8 cellular contexts compared by ENCODE assay signal in the genomic region with DNA sequence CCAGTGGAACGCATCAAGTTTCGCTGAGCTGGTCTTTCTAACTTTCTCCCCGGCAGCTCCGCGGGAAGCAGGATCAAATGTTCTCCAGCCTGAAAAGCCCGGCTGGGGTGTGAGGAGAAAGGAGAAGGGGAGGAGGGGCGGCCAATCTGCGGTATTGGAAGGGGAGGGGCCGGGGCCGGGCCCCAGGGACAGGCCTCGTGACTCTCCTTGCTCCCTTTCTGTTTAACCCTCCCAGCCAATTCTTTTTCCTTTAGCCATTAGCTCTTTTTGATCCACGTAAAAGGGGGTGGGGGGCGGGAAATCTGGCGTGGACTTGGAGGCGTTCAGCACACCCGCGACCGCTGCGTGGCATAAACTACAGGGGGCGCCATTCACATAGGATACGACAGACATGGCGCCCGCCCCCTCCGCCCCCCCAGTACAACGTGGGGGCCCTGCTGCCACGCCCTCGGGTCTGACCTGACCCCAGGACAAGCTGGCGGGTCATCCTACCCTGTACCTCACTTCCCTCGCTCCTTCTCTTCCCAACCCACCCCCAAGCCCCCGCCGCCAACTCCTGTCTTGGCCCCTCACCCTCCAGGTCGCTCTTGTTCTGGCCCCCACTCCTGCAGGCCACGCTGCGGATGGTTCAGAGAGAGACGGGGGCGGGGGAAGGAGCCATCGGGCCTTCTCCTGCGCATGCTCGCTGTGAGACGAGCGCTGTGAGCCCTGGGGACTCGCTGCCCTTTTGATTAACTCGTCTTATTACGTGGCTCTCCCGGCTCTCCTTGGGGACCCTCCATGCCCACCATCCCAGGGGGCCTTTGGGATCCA. TPM values are rescaled to one million over a fixed set of nuclear protein-coding genes. Genes with fewer than 3 reads are reported as not detected.
DNase-seq lines count a peak whose midpoint lies in the region; ATAC-seq and TF ChIP-seq lines count a peak whose summit lies in the region.

No MANE protein-coding gene starts in this region.

- peak overlapping the region; percentile 55 for H3K4me3 ChIP-seq in epithelial cell of proximal tubule (ENCODE audit: low read depth, low read length)

- peak; percentile 67 for TF ChIP-seq CTCF in epithelial cell of proximal tubule (conservative IDR thresholded peaks at IDR 0.05; ENCODE audit: low read depth, low read length)

- ATAC-seq in GM21515 (IDR thresholded peaks at IDR 0.05; ENCODE audit: unreplicated experiment) = peak; percentile 50

- DNase-seq in C1 segment of cervical spinal cord (lab: John Stamatoyannopoulos, UW) = peak in 12 of 14 donors; percentile 76 to 91 (median 81)
- DNase-seq in NCI-H345 (lab: John Stamatoyannopoulos, UW) = peak; percentile 68
- peak; percentile 61 for DNase-seq in activated T-cell treated with anti-CD3 and anti-CD28 coated beads for 1 hour (ENCODE audit: low read depth)
- no peak for DNase-seq in epithelial cell of proximal tubule (ENCODE audit: low read depth)
- DNase-seq in mucosa of gallbladder (ENCODE audit: low spot score) = peak; percentile 73
- peak; percentile 45 to 49 for DNase-seq in stimulated activated CD8-positive, alpha-beta memory T cell treated with anti-CD3 and anti-CD28 coated beads, Interleukin-2, amount 100 ng/mL, for 1 hour (ENCODE audit: low read depth in 2 of 2)
- DNase-seq in NCI-H2081 treated with DMSO at 0.1 percent for 48 hours (lab: John Stamatoyannopoulos, UW) = no peak

RNA-seq across cellular contexts. Expression of a gene that starts 7.8 kb away (rescaled TPM):
- total RNA-seq in epithelial cell of proximal tubule = 0.58 and 1.2 TPM in 2 replicates
- 11.5 TPM for total RNA-seq in mucosa of gallbladder

Comparison
In these comparisons a context has a peak if more than half of its experiments do, and no peak if none do; other contexts are left out.
1. DNase-seq: peak in C1 segment of cervical spinal cord (12 of 14), NCI-H345 (single experiment), activated T-cell treated with anti-CD3 and anti-CD28 coated beads for 1 hour (single experiment), mucosa of gallbladder (single experiment) and stimulated activated CD8-positive, alpha-beta memory T cell treated with anti-CD3 and anti-CD28 coated beads, Interleukin-2, amount 100 ng/mL, for 1 hour (2 of 2); none in epithelial cell of proximal tubule (single experiment) and NCI-H2081 treated with DMSO at 0.1 percent for 48 hours (single experiment).